8 cellular contexts compared by ENCODE assay signal in genomic region chr2:55048925-55049793, GRCh38. TPM values are rescaled to one million over a fixed set of nuclear protein-coding genes. Genes with fewer than 3 reads are reported as not detected.
DNase-seq lines count a peak whose midpoint lies in the region; ATAC-seq and TF ChIP-seq lines count a peak whose summit lies in the region.

No MANE protein-coding gene starts in this region.

- peak overlapping the region; percentile 93 for H3K4me3 ChIP-seq in Karpas-422 (ENCODE audit: low read length)
- peak overlapping the region; percentile 93 for H3K4me3 ChIP-seq in naive thymus-derived CD4-positive, alpha-beta T cell (ENCODE audit: low read length)
- peak overlapping the region; percentile 95 to 96 for H3K4me3 ChIP-seq in stomach smooth muscle (ENCODE audit: low read length in 2 of 2)

- H3K79me2 ChIP-seq in Karpas-422 (ENCODE audit: low read length), result peaks cover 54% of the 10 kb centered on the region

- CTCF ChIA-PET in naive thymus-derived CD4-positive, alpha-beta T cell (lab: Charles Lee), result interaction anchor here (0.9 to 3.5 kb wide), 15 partner anchors 8 to 379 kb away, joined by 3 to 21 read pairs (median 4); no protein-coding TSS in a partner anchor

- peak overlapping the region; percentile 29; the same call in 1 of the 2 replicates for H2AFZ ChIP-seq in Karpas-422 (ENCODE audit: low read length)

- peak overlapping the region; percentile 96 for H3K4me2 ChIP-seq in Karpas-422 (ENCODE audit: low read depth, low read length, poor library complexity, severe bottlenecking)

- peaks cover 0 to 15% (median 0%) of the 10 kb centered on the region in 5 donors for H3K36me3 Mint-ChIP-seq in naive thymus-derived CD4-positive, alpha-beta T cell

- POLR2A ChIA-PET in naive thymus-derived CD4-positive, alpha-beta T cell (lab: Charles Lee), result interaction anchor here (0.6 to 4.4 kb wide), 14 partner anchors 9 to 471 kb away, joined by 3 to 35 read pairs (median 6); partner anchors contain the start of genes CFAP36, CLHC1 and RPS27A

- H3K9me2 ChIP-seq in Karpas-422 (replicated peaks; ENCODE audit: insufficient read depth, low read length), result no peaks in the 10 kb centered on the region

- H3K4me3 Mint-ChIP-seq in naive thymus-derived CD4-positive, alpha-beta T cell, result peak overlapping the region; percentile 87 to 100 (median 97)

- intact Hi-C loops in naive thymus-derived CD4-positive, alpha-beta T cell (cut with micrococcal nuclease), result loop anchor here (1.0 to 10.0 kb wide), 2 partner anchors 34 to 1264 kb away; partner anchors contain the start of genes ASB3 (in 1 of the 2) and ERLEC1 (in 1 of the 2)

- peaks cover 53% of the 10 kb centered on the region for H3K4me1 ChIP-seq in Karpas-422 (ENCODE audit: low read length)
- H3K4me1 ChIP-seq in naive thymus-derived CD4-positive, alpha-beta T cell (ENCODE audit: control insufficient read depth in 2 of 2, insufficient read depth in 2 of 2, low read length in 2 of 2), result peaks cover 28 to 33% of the 10 kb centered on the region in 2 donors
- peaks cover 23% of the 10 kb centered on the region for H3K4me1 ChIP-seq in stomach smooth muscle (ENCODE audit: control insufficient read depth, insufficient read depth, low read length)

- H3K27ac Mint-ChIP-seq in naive thymus-derived CD4-positive, alpha-beta T cell, result peak overlapping the region; percentile 80 to 99 (median 90)

- ATAC-seq in naive thymus-derived CD4-positive, alpha-beta T cell, result peak; percentile 10

- H3K36me3 ChIP-seq in Karpas-422 (ENCODE audit: insufficient read depth, low read length) (peaks cover 7% of the 10 kb centered on the region; the same call in 1 of the 2 replicates), stomach smooth muscle (ENCODE audit: control insufficient read depth in 2 of 2, insufficient read depth in 2 of 2, low read length in 2 of 2) (no peaks in the 10 kb centered on the region)
- peaks cover 0 to 4% (median 0%) of the 10 kb centered on the region in 3 experiments for H3K36me3 ChIP-seq in naive thymus-derived CD4-positive, alpha-beta T cell (ENCODE audit: control insufficient read depth in 2 of 3, insufficient read depth in 3 of 3, low read length in 3 of 3)

- no peaks in the 10 kb centered on the region for H4K20me1 ChIP-seq in Karpas-422 (ENCODE audit: insufficient read depth, low read depth, low read length)

- peak overlapping the region; percentile 90 for H3K27ac ChIP-seq in Karpas-422 (ENCODE audit: low read length)
- H3K27ac ChIP-seq in naive thymus-derived CD4-positive, alpha-beta T cell (ENCODE audit: low read depth, low read length), result peak overlapping the region; percentile 81
- H3K27ac ChIP-seq in stomach smooth muscle (ENCODE audit: low read length), result peak overlapping the region; percentile 96

- H3K27me3 Mint-ChIP-seq in naive thymus-derived CD4-positive, alpha-beta T cell, result no peaks in the 10 kb centered on the region

- in situ Hi-C loops in GM18951 (cut with MboI; ENCODE audit: low sequenced_read_pairs, unreplicated experiment), result no loop called here

- H3K9ac ChIP-seq in Karpas-422 (ENCODE audit: low read length), result peak overlapping the region; percentile 86
- H3K9ac ChIP-seq in stomach smooth muscle (ENCODE audit: low read length in 2 of 2), result peak overlapping the region; percentile 91 to 96

- H3K9me3 ChIP-seq in Karpas-422 (ENCODE audit: low read length) (no peaks in the 10 kb centered on the region), stomach smooth muscle (ENCODE audit: control insufficient read depth in 2 of 2, low read length in 2 of 2) (no peaks in the 10 kb centered on the region)
- no peaks in the 10 kb centered on the region for H3K9me3 ChIP-seq in naive thymus-derived CD4-positive, alpha-beta T cell (ENCODE audit: control insufficient read depth in 2 of 3, low read length in 3 of 3)

- DNase-seq in AG08395 (ENCODE audit: low spot score) (peak; percentile 70), Karpas-422 (peak; percentile 91), RPMI8226 (peak; percentile 88), fibroblast of peridontal ligament (ENCODE audit: extremely low read depth) (peak; percentile 80)
- peak; percentile 46 for DNase-seq in activated effector memory CD4-positive, alpha-beta T cell treated with Interleukin-2 at 50 U/mL for 16 hours
- DNase-seq in naive thymus-derived CD4-positive, alpha-beta T cell, result peak; percentile 31 to 74 (median 45)

- TF ChIP-seq POLR2A in GM18951 (IDR thresholded peaks at IDR 0.05; ENCODE audit: extremely low read depth, insufficient read depth, insufficient read length), result peak; percentile 51

- H3K9me3 Mint-ChIP-seq in naive thymus-derived CD4-positive, alpha-beta T cell, result no peaks in the 10 kb centered on the region

- peaks cover 39 to 77% (median 63%) of the 10 kb centered on the region in 7 donors for H3K4me1 Mint-ChIP-seq in naive thymus-derived CD4-positive, alpha-beta T cell

- no peaks in the 10 kb centered on the region for H3K27me3 ChIP-seq in Karpas-422 (ENCODE audit: low read length)
- no peaks in the 10 kb centered on the region for H3K27me3 ChIP-seq in naive thymus-derived CD4-positive, alpha-beta T cell (ENCODE audit: control insufficient read depth in 2 of 2, insufficient read depth in 2 of 2, low read length in 2 of 2)
- no peaks in the 10 kb centered on the region for H3K27me3 ChIP-seq in stomach smooth muscle (ENCODE audit: control insufficient read depth in 1 of 2, insufficient read depth in 2 of 2, low read length in 2 of 2)

RNA-seq across cellular contexts. Expression of gene RTN4, which starts 1.1 kb away (rescaled TPM):
- 72.3 and 109 TPM in 2 replicates for total RNA-seq in Karpas-422 (2014; rRNA removed; shearing (Covaris generic); ENCODE audit: low replicate concordance)
- total RNA-seq in naive thymus-derived CD4-positive, alpha-beta T cell, result 100 to 1,000 TPM in 1 of 5 experiments, 10 to 100 TPM in 4; 59.6 to 100 (median 65.1) TPM
- 100 to 1,000 TPM in 1 of 2 donors, 10 to 100 TPM in 1; 61.2 to 126 TPM for polyA plus RNA-seq in naive thymus-derived CD4-positive, alpha-beta T cell

Comparison
In these comparisons a context has a peak if more than half of its experiments do, and no peak if none do; other contexts are left out.
1. Peak in every context shown above with its lines: DNase-seq, ATAC-seq, H3K4me3 ChIP-seq and H3K27ac ChIP-seq.